In the genomic region with DNA sequence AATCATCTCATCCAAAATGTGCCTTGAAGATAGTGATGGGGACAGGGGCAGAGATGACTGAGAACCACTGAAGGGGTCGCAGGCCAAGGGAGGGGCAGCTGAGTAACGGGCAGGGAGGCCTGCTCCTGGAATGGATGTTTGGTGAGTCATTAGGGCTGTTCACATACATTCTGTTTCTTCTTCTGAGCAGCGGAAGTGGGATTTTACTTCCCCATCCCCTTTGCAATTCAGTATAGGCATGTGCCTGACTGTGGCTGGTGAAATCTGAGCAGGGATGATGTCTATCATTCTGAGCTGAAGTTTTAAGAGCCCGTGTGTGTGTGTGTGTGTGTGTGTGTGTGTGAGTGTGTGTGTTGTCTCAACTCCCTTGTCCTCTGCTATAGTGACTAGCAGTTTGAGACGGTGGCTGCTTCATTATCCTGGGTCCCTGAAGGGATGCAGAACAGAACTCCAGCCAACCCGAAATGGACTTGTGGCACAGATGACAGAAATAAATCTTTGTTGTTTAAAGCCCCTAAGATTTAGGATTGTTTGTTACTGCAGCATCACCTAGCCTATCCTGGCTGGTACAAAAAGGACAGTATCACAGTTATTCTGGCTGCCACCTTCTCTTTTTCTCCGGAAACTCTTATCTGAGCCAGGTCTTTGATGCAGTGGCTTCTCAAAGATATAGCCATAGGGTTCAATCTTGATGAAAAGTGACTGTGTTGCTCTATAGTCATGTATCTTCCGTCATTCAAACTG, we compare ENCODE assay signal across 11 cellular contexts. TPM values are rescaled to one million over a fixed set of nuclear protein-coding genes. Genes with fewer than 3 reads are reported as not detected.
A peak's percentile ranks its signal among the peaks of the same experiment; 100 is the strongest.
DNase-seq lines count a peak whose midpoint lies in the region; ATAC-seq and TF ChIP-seq lines count a peak whose summit lies in the region.
"Had no signal": no experiment of that assay in that cellular context is flagged by ENCODE, and none has a peak within 500 bp of the region (broad histone marks: within the 10 kb centered on the region; RNA-seq: fewer than 3 reads in every experiment).

No MANE protein-coding gene starts in this region.

- TF ChIP-seq RAD21 in HCT116 (IDR thresholded peaks at IDR 0.05; ENCODE audit: low read depth), result no peak

- H3K9me2 ChIP-seq in HCT116 (ENCODE audit: insufficient read depth), result no peaks in the 10 kb centered on the region

- no peak for TF ChIP-seq POLR2A in HCT116 (IDR thresholded peaks at IDR 0.05; ENCODE audit: borderline replicate concordance, extremely low read depth, insufficient read depth, insufficient read length)

- H3K9ac ChIP-seq in HCT116 (ENCODE audit: low read length) (no peak overlapping the region), trophoblast cell (ENCODE audit: low read length) (no peak overlapping the region)

- H3K79me1 ChIP-seq in trophoblast cell (ENCODE audit: low read length), result peaks cover 46% of the 10 kb centered on the region

- no peak overlapping the region for H4K12ac ChIP-seq in trophoblast cell (ENCODE audit: low read depth, low read length)

- no peak overlapping the region for H4K8ac ChIP-seq in trophoblast cell (ENCODE audit: low read depth, low read length)

- peak overlapping the region; percentile 26 for H4K91ac ChIP-seq in trophoblast cell (ENCODE audit: low read depth, low read length)

- H3K4ac ChIP-seq in trophoblast cell (ENCODE audit: low read depth, low read length), result no peak overlapping the region

- H3K27me3 ChIP-seq in HCT116 (ENCODE audit: insufficient read depth, low read length) (peaks cover 55% of the 10 kb centered on the region), SJSA1 (replicated peaks) (no peaks in the 10 kb centered on the region), trophoblast cell (ENCODE audit: insufficient read depth, low read length) (no peaks in the 10 kb centered on the region)

- H3K9me3 Mint-ChIP-seq in activated naive CD8-positive, alpha-beta T cell treated with anti-CD3 and anti-CD28 coated beads for 36 hours, result no peaks in the 10 kb centered on the region
- H3K9me3 Mint-ChIP-seq: stimulated activated effector memory CD8-positive, alpha-beta T cell treated with anti-CD3 and anti-CD28 coated beads, Interleukin-12 subunit alpha, Interleukin-12 subunit beta, amount 100 ng/mL, for 72 hours had no signal

- H3K4me3 Mint-ChIP-seq in activated naive CD8-positive, alpha-beta T cell treated with anti-CD3 and anti-CD28 coated beads for 36 hours, result no peak overlapping the region
- H3K4me3 Mint-ChIP-seq: stimulated activated effector memory CD8-positive, alpha-beta T cell treated with anti-CD3 and anti-CD28 coated beads, Interleukin-12 subunit alpha, Interleukin-12 subunit beta, amount 100 ng/mL, for 72 hours had no signal

- DNase-seq in HCT116 (ENCODE audit: low read depth, low spot score) (no peak), SJSA1 (ENCODE audit: low read depth in 1 of 2, low spot score in 2 of 2) (peak; percentile 86 to 89), fibroblast of the conjunctiva (ENCODE audit: low read depth) (peak; percentile 76), trophoblast cell (peak in 1 of 2 donors; percentile 18), NCI-H2081 (lab: John Stamatoyannopoulos, UW) (no peak)
- no peak for DNase-seq in activated naive CD8-positive, alpha-beta T cell treated with anti-CD3 and anti-CD28 coated beads for 36 hours
- DNase-seq: activated CD8-positive, alpha-beta memory T cell treated with anti-CD3 and anti-CD28 coated beads, Interleukin-2, amount 50 U/mL, for 48 hours; NCI-H1048 had no signal

- peaks cover 7% of the 10 kb centered on the region for H3K27me3 Mint-ChIP-seq in activated naive CD8-positive, alpha-beta T cell treated with anti-CD3 and anti-CD28 coated beads for 36 hours

- H3K36me3 ChIP-seq in HCT116 (ENCODE audit: control insufficient read depth in 1 of 2, insufficient read depth in 2 of 2, low read length in 2 of 2), result no peaks in the 10 kb centered on the region
- no peaks in the 10 kb centered on the region for H3K36me3 ChIP-seq in SJSA1
- H3K36me3 ChIP-seq in trophoblast cell (ENCODE audit: control insufficient read depth in 1 of 2, insufficient read depth in 2 of 2, low read length in 2 of 2), result peaks cover 0 to 1% of the 10 kb centered on the region in 2 experiments

- H2BK12ac ChIP-seq in trophoblast cell (ENCODE audit: low read length), result no peak overlapping the region

- H3K23ac ChIP-seq in trophoblast cell (ENCODE audit: low read length), result no peak overlapping the region

- TF ChIP-seq CTCF in HCT116 (IDR thresholded peaks at IDR 0.05 in 2 of 3, conservative IDR thresholded peaks at IDR 0.05 in 1 of 3; ENCODE audit: borderline replicate concordance in 1 of 3, insufficient read depth in 1 of 3, low read depth in 2 of 3, low read length in 2 of 3), result no peak

- H4K20me1 ChIP-seq in HCT116 (ENCODE audit: insufficient read depth), result no peaks in the 10 kb centered on the region

- H3K4me1 Mint-ChIP-seq in activated naive CD8-positive, alpha-beta T cell treated with anti-CD3 and anti-CD28 coated beads for 36 hours, result no peaks in the 10 kb centered on the region
- H3K4me1 Mint-ChIP-seq: stimulated activated effector memory CD8-positive, alpha-beta T cell treated with anti-CD3 and anti-CD28 coated beads, Interleukin-12 subunit alpha, Interleukin-12 subunit beta, amount 100 ng/mL, for 72 hours had no signal

- peak overlapping the region; percentile 62 for H2BK5ac ChIP-seq in trophoblast cell (ENCODE audit: low read depth, low read length, poor library complexity)

- no CpG with 5 or more reads among the region's 8 CpGs for WGBS in trophoblast cell (ENCODE audit: extremely low coverage, insufficient coverage, insufficient read length)

- H3K9me3 ChIP-seq in HCT116 (ENCODE audit: control insufficient read depth in 1 of 2, insufficient read depth in 1 of 2, low read depth in 1 of 2, low read length in 2 of 2) (no peaks in the 10 kb centered on the region), SJSA1 (replicated peaks) (no peaks in the 10 kb centered on the region), trophoblast cell (ENCODE audit: insufficient read depth, low read depth, low read length) (peaks cover 2% of the 10 kb centered on the region)

- H2AFZ ChIP-seq in HCT116 (ENCODE audit: low read depth, low read length, poor library complexity, severe bottlenecking), result no peak overlapping the region
- no peak overlapping the region for H2AFZ ChIP-seq in trophoblast cell (ENCODE audit: insufficient read depth, low read length, poor library complexity)

- H3K79me2 ChIP-seq in HCT116 (ENCODE audit: insufficient read depth, low read length) (no peaks in the 10 kb centered on the region), trophoblast cell (ENCODE audit: control insufficient read depth, insufficient read depth, low read length, poor library complexity) (peaks cover 2% of the 10 kb centered on the region)

- H3K27ac Mint-ChIP-seq in activated naive CD8-positive, alpha-beta T cell treated with anti-CD3 and anti-CD28 coated beads for 36 hours, result no peak overlapping the region
- H3K27ac Mint-ChIP-seq: stimulated activated effector memory CD8-positive, alpha-beta T cell treated with anti-CD3 and anti-CD28 coated beads, Interleukin-12 subunit alpha, Interleukin-12 subunit beta, amount 100 ng/mL, for 72 hours had no signal

- RAD21 ChIA-PET in HCT116 (lab: Charles Lee; ENCODE audit: low non-redundant PET in 1 of 2, low total read pairs in 2 of 2, uncharacterized antibody in 2 of 2, unreplicated experiment in 2 of 2), result no interaction called here

- no peak overlapping the region for H3K27ac ChIP-seq in HCT116 (ENCODE audit: low read depth, low read length)
- peak overlapping the region; percentile 45 for H3K27ac ChIP-seq in SJSA1
- peak overlapping the region; percentile 48 for H3K27ac ChIP-seq in trophoblast cell (ENCODE audit: low read depth, low read length)

- BruUV-seq in HCT116 (replicated peaks; lab: Mats Ljungman, UMichigan), result no TSS peak

- ATAC-seq in HCT116 (peak; percentile 22; the same call in 1 of the 2 replicates), GM21381 (IDR thresholded peaks at IDR 0.05; ENCODE audit: unreplicated experiment) (no peak), HG02981 (IDR thresholded peaks at IDR 0.05; ENCODE audit: unreplicated experiment) (no peak)
- ATAC-seq: stimulated activated effector memory CD8-positive, alpha-beta T cell treated with anti-CD3 and anti-CD28 coated beads, Interleukin-12 subunit alpha, Interleukin-12 subunit beta, amount 100 ng/mL, for 72 hours had no signal

- CTCF ChIA-PET in HCT116 (lab: Charles Lee), result no interaction called here

- H3K36me3 Mint-ChIP-seq in activated naive CD8-positive, alpha-beta T cell treated with anti-CD3 and anti-CD28 coated beads for 36 hours, result no peaks in the 10 kb centered on the region
- H3K36me3 Mint-ChIP-seq: stimulated activated effector memory CD8-positive, alpha-beta T cell treated with anti-CD3 and anti-CD28 coated beads, Interleukin-12 subunit alpha, Interleukin-12 subunit beta, amount 100 ng/mL, for 72 hours had no signal

- no peaks in the 10 kb centered on the region for H3K4me1 ChIP-seq in HCT116 (ENCODE audit: control insufficient read depth in 1 of 2, insufficient read depth in 2 of 2, low read length in 2 of 2)
- H3K4me1 ChIP-seq in SJSA1 (replicated peaks), result peaks cover 72% of the 10 kb centered on the region
- peaks cover 12 to 25% of the 10 kb centered on the region in 2 experiments for H3K4me1 ChIP-seq in trophoblast cell (ENCODE audit: control insufficient read depth in 1 of 2, insufficient read depth in 2 of 2, low read length in 2 of 2)

- no peak overlapping the region for H2AK5ac ChIP-seq in trophoblast cell (ENCODE audit: low read length)

- POLR2A ChIA-PET in HCT116 (lab: Charles Lee), result no interaction called here

- H2BK120ac ChIP-seq in trophoblast cell (ENCODE audit: insufficient read depth, low read length, poor library complexity), result peak overlapping the region; percentile 35

- H3K4me3 ChIP-seq in HCT116 (replicated peaks in 1 of 2; ENCODE audit: low read depth in 1 of 2, low read length in 2 of 2) (no peak overlapping the region), SJSA1 (no peak overlapping the region), trophoblast cell (ENCODE audit: low read depth, low read length) (no peak overlapping the region)

- H3K14ac ChIP-seq in trophoblast cell (ENCODE audit: low read length), result no peak overlapping the region

- H3K18ac ChIP-seq in trophoblast cell (ENCODE audit: low read length), result no peak overlapping the region

- no peak overlapping the region for H3K4me2 ChIP-seq in HCT116 (ENCODE audit: low read length)
- no peak overlapping the region for H3K4me2 ChIP-seq in trophoblast cell (ENCODE audit: low read length)

- intact Hi-C loops in HCT116 (cut with micrococcal nuclease), result loop anchor here (5.0 kb wide), 1 partner anchor 878 kb away; no protein-coding TSS in a partner anchor

TF ChIP-seq in HCT116, 20 proteins besides CTCF, POLR2A, EP300 and RAD21 (continues in another document):
- TF ChIP-seq JUND (IDR thresholded peaks at IDR 0.05), result no peak

RNA-seq across cellular contexts. Expression of a gene that starts 29.2 kb away (rescaled TPM):
- 0.64 TPM for total RNA-seq in HCT116 (2021; ENCODE audit: unreplicated experiment)
- 0.05 TPM in 1 of 2 replicates, not detected in the other for polyA plus RNA-seq in HCT116 (2012)
- 172 and 185 TPM in 2 replicates for total RNA-seq in SJSA1 (2014; rRNA removed; shearing (Covaris generic))
- 3,939 and 3,953 TPM in 2 replicates for polyA plus RNA-seq in trophoblast cell (2013)
- not detected for total RNA-seq in activated naive CD8-positive, alpha-beta T cell treated with anti-CD3 and anti-CD28 coated beads for 36 hours

RNA-seq across cellular contexts. Expression of a gene that starts 44.8 kb away (rescaled TPM):
- not detected for total RNA-seq in HCT116 (2021; ENCODE audit: unreplicated experiment)
- not detected in 2 replicates for polyA plus RNA-seq in HCT116 (2012)
- total RNA-seq in SJSA1 (2014; rRNA removed; shearing (Covaris generic)), result not detected in 2 replicates
- polyA plus RNA-seq in trophoblast cell (2013), result 0.05 TPM in 1 of 2 replicates, not detected in the other
- not detected for total RNA-seq in activated naive CD8-positive, alpha-beta T cell treated with anti-CD3 and anti-CD28 coated beads for 36 hours

Comparison
In these comparisons a context has a peak if more than half of its experiments do, and no peak if none do; other contexts are left out.
1. DNase-seq: peak in SJSA1 (2 of 2) and fibroblast of the conjunctiva (single experiment); none in HCT116 (single experiment), activated naive CD8-positive, alpha-beta T cell treated with anti-CD3 and anti-CD28 coated beads for 36 hours (single experiment) and NCI-H2081 (0 of 2).
2. RNA of a gene that starts 29.2 kb away (total RNA-seq): 172 to 185 TPM in SJSA1; 0.64 TPM in HCT116 (single experiment) and not detected in activated naive CD8-positive, alpha-beta T cell treated with anti-CD3 and anti-CD28 coated beads for 36 hours; every median in the first group is over 100 times any median in the second.